Comparison of ENCODE assay signal across 2 cellular contexts in the genomic region with DNA sequence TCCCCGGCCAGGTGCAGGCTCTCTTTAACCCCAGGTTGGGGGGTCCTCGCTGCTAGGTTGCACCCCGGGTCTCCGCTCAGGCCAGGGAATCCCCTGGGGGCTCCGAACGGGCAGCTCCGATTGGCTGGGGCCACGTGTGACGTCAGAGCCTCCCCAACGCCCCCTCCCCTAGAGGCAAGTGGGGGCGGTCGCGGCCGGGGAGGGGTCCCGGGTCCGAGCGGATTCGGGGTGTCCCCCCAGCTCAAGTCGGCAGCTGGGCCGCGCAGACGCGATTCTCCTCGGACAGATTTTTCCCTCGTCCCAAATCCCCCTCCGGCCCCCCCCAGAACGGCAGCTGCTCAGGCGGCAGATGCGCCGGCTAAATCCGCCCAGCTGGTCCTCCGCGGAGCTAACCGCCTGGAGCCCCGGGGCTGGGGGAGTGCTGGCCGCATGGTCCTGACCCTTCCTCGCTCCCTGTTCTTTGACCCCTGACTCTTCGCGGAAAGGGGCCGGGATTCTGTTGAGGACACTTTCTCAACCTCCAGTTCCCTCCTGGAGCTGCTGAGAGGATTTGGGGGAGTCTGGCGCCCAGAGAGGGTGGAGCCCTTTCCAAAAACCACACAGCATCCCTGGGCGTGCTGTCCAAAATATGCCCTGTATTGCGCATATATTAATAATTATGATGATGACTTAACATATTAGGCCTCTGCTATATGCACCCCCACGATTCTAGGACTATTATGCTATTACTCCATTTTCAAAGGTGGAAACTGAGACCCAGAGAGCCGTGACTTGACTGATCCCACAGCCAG.
TF ChIP-seq lines count a peak whose summit lies in the region.

No MANE protein-coding gene starts in this region.

TF ChIP-seq in A549, 52 proteins besides CTCF, POLR2A, EP300 and RAD21:
- TF ChIP-seq ZFP36 (IDR thresholded peaks at IDR 0.05; ENCODE audit: borderline replicate concordance, partially characterized antibody) = peak; percentile 69
- no peak for TF ChIP-seq TFCP2L1 (CRISPR knock-in tag; IDR thresholded peaks at IDR 0.05)
TF ChIP-seq in A549: peak in this region for 1.

TF ChIP-seq in K562, 482 proteins besides CTCF, POLR2A, EP300 and RAD21:
- TF ChIP-seq, protein P1, sequence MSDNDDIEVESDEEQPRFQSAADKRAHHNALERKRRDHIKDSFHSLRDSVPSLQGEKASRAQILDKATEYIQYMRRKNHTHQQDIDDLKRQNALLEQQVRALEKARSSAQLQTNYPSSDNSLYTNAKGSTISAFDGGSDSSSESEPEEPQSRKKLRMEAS (CRISPR knock-in tag; IDR thresholded peaks at IDR 0.05) = peak; percentile 38; the same call in 1 of the 2 replicates
- TF ChIP-seq, protein P2, sequence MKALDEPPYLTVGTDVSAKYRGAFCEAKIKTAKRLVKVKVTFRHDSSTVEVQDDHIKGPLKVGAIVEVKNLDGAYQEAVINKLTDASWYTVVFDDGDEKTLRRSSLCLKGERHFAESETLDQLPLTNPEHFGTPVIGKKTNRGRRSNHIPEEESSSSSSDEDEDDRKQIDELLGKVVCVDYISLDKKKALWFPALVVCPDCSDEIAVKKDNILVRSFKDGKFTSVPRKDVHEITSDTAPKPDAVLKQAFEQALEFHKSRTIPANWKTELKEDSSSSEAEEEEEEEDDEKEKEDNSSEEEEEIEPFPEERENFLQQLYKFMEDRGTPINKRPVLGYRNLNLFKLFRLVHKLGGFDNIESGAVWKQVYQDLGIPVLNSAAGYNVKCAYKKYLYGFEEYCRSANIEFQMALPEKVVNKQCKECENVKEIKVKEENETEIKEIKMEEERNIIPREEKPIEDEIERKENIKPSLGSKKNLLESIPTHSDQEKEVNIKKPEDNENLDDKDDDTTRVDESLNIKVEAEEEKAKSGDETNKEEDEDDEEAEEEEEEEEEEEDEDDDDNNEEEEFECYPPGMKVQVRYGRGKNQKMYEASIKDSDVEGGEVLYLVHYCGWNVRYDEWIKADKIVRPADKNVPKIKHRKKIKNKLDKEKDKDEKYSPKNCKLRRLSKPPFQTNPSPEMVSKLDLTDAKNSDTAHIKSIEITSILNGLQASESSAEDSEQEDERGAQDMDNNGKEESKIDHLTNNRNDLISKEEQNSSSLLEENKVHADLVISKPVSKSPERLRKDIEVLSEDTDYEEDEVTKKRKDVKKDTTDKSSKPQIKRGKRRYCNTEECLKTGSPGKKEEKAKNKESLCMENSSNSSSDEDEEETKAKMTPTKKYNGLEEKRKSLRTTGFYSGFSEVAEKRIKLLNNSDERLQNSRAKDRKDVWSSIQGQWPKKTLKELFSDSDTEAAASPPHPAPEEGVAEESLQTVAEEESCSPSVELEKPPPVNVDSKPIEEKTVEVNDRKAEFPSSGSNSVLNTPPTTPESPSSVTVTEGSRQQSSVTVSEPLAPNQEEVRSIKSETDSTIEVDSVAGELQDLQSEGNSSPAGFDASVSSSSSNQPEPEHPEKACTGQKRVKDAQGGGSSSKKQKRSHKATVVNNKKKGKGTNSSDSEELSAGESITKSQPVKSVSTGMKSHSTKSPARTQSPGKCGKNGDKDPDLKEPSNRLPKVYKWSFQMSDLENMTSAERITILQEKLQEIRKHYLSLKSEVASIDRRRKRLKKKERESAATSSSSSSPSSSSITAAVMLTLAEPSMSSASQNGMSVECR (CRISPR knock-in tag; IDR thresholded peaks at IDR 0.05) = peak; percentile 60
- TF ChIP-seq RHOXF2B (CRISPR knock-in tag; conservative IDR thresholded peaks at IDR 0.05) (no peak), CBFA2T3 (IDR thresholded peaks at IDR 0.05) (peak; percentile 32), SAP30 (IDR thresholded peaks at IDR 0.05; ENCODE audit: borderline replicate concordance, insufficient read depth, low read depth, low read length, poor library complexity, severe bottlenecking) (no peak), ZNF263 (CRISPR knock-in tag; IDR thresholded peaks at IDR 0.05; ENCODE audit: borderline replicate concordance) (peak; percentile 67), NFYB (IDR thresholded peaks at IDR 0.05; ENCODE audit: extremely low read depth, insufficient read length) (peak; percentile 16), ZBTB7A (IDR thresholded peaks at IDR 0.05; ENCODE audit: borderline replicate concordance, control insufficient read depth, low read depth, low read length) (peak; percentile 93; the same call in 1 of the 2 replicates), ADNP (tag; IDR thresholded peaks at IDR 0.05) (peak; percentile 53; the same call in 1 of the 2 replicates), HMGN3 (IDR thresholded peaks at IDR 0.05; ENCODE audit: borderline replicate concordance, extremely low read depth, insufficient read length, low read depth, low read length) (peak; percentile 14), CREB1 (IDR thresholded peaks at IDR 0.05) (peak; percentile 22; the same call in 1 of the 2 replicates), CREB1 (CRISPR knock-in tag; IDR thresholded peaks at IDR 0.05) (no peak; the same call in 1 of the 2 replicates), BRD9 (IDR thresholded peaks at IDR 0.05; ENCODE audit: low read depth, partially characterized antibody) (peak; percentile 68), RFX7 (CRISPR knock-in tag; IDR thresholded peaks at IDR 0.05) (no peak), RBM25 (IDR thresholded peaks at IDR 0.05; ENCODE audit: low read depth, low read length, severe bottlenecking) (peak; percentile 31), ZFP36 (IDR thresholded peaks at IDR 0.05; ENCODE audit: low read depth, low read length, partially characterized antibody) (peak; percentile 90), ZNF41 (CRISPR knock-in tag; conservative IDR thresholded peaks at IDR 0.05) (no peak), KDM1A (IDR thresholded peaks at IDR 0.05) (peak; percentile 17 to 57; a peak in 3 of 4 replicates), CREM (IDR thresholded peaks at IDR 0.05; ENCODE audit: low read depth) (peak; percentile 68; the same call in 1 of the 2 replicates), BCOR (IDR thresholded peaks at IDR 0.05) (peak; percentile 91), NRF1 (conservative IDR thresholded peaks at IDR 0.05 in 1 of 2, IDR thresholded peaks at IDR 0.05 in 1 of 2) (peak; percentile 48 to 61), RBFOX2 (IDR thresholded peaks at IDR 0.05; ENCODE audit: low read depth, low read length) (no peak), EGR1 (conservative IDR thresholded peaks at IDR 0.05) (peak; percentile 37), ILF3 (IDR thresholded peaks at IDR 0.05; ENCODE audit: borderline replicate concordance) (no peak), CBX8 (IDR thresholded peaks at IDR 0.05; ENCODE audit: borderline replicate concordance, extremely low read depth, low read depth, low read length, poor library complexity, severe bottlenecking) (no peak), ATF1 (CRISPR knock-in tag; IDR thresholded peaks at IDR 0.05) (no peak), ATF1 (tag; IDR thresholded peaks at IDR 0.05) (peak; percentile 89), U2AF2 (optimal IDR thresholded peaks at IDR 0.05; ENCODE audit: low read depth, low read length) (no peak)
- TF ChIP-seq, protein P3, sequence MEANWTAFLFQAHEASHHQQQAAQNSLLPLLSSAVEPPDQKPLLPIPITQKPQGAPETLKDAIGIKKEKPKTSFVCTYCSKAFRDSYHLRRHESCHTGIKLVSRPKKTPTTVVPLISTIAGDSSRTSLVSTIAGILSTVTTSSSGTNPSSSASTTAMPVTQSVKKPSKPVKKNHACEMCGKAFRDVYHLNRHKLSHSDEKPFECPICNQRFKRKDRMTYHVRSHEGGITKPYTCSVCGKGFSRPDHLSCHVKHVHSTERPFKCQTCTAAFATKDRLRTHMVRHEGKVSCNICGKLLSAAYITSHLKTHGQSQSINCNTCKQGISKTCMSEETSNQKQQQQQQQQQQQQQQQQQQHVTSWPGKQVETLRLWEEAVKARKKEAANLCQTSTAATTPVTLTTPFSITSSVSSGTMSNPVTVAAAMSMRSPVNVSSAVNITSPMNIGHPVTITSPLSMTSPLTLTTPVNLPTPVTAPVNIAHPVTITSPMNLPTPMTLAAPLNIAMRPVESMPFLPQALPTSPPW (CRISPR knock-in tag; IDR thresholded peaks at IDR 0.05) = peak; percentile 68; the same call in 1 of the 2 replicates
- TF ChIP-seq, protein P4, sequence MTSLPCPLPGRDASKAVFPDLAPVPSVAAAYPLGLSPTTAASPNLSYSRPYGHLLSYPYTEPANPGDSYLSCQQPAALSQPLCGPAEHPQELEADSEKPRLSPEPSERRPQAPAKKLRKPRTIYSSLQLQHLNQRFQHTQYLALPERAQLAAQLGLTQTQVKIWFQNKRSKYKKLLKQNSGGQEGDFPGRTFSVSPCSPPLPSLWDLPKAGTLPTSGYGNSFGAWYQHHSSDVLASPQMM (CRISPR knock-in tag; IDR thresholded peaks at IDR 0.05) = no peak
- TF ChIP-seq, protein P5, sequence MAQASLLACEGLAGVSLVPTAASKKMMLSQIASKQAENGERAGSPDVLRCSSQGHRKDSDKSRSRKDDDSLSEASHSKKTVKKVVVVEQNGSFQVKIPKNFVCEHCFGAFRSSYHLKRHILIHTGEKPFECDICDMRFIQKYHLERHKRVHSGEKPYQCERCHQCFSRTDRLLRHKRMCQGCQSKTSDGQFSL (CRISPR knock-in tag; IDR thresholded peaks at IDR 0.05) = peak; percentile 23; the same call in 1 of the 2 replicates
- TF ChIP-seq, protein P5 (tag; IDR thresholded peaks at IDR 0.05) = 0 out of 4 replicates have a peak, but pooled peaks of 1 of the 2 experiments have one; percentile 63
- TF ChIP-seq, protein P6, sequence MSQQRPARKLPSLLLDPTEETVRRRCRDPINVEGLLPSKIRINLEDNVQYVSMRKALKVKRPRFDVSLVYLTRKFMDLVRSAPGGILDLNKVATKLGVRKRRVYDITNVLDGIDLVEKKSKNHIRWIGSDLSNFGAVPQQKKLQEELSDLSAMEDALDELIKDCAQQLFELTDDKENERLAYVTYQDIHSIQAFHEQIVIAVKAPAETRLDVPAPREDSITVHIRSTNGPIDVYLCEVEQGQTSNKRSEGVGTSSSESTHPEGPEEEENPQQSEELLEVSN (IDR thresholded peaks at IDR 0.05; ENCODE audit: borderline replicate concordance in 1 of 2, extremely low read depth in 1 of 2, insufficient read depth in 1 of 2, insufficient read length in 1 of 2, low read depth in 1 of 2, low read length in 1 of 2, poor library complexity in 1 of 2, severe bottlenecking in 1 of 2) = peak in 1 of 2 experiments; percentile 61
- TF ChIP-seq, protein P7, sequence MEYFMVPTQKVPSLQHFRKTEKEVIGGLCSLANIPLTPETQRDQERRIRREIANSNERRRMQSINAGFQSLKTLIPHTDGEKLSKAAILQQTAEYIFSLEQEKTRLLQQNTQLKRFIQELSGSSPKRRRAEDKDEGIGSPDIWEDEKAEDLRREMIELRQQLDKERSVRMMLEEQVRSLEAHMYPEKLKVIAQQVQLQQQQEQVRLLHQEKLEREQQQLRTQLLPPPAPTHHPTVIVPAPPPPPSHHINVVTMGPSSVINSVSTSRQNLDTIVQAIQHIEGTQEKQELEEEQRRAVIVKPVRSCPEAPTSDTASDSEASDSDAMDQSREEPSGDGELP (CRISPR knock-in tag; IDR thresholded peaks at IDR 0.05; ENCODE audit: borderline replicate concordance) = peak; percentile 95
